In the genomic region with DNA sequence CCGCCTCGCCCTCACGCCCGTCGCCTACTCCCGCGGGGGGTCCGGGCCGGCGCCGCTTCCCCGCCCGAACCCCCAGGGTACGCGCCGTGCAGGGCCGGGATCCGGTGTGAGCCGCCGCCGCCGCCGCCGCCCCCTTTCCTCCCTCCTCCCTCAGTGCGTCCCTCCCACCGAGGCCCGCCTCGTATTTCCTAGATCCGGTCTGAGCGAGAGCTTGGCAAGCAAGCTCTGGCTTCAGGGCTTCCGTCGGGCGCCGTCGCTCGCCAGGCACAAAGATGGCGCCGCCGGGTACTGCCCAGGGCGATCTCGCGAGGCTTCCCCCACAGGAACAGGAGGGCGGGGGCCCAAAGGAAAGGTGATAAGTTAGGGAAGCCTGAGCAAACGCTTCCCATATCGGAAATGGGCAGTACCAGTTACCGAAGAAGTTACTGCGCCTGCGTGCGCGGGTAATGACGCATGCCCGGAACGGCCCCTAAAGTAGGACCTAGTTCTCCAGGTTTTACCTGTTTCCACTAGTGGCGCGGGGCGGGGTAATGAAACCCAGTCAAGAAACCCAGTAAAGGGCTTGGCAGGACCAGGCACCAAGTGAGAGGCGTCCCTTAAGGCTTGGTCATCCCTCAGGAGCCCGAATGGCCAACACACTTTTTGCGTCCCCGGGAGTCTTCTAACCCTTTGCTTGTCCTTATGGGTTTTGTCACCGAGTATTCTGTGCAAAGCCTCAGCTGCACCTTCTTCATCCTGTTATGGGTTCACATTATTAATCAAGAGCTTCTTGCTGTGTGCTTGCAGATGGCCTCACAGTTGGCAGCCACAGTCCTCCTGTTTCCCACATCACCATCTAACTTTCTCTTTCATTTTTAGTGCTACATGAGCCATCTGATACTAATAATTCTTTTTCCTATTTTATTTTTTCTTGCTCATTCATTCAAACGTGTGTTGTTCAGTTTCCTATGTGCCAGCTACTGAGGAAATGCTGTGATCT, we compare ENCODE assay signal across 8 cellular contexts. TPM values are rescaled to one million over a fixed set of nuclear protein-coding genes. Genes with fewer than 3 reads are reported as not detected.
DNase-seq lines count a peak whose midpoint lies in the region; TF ChIP-seq lines count a peak whose summit lies in the region.

A gene with protein sequence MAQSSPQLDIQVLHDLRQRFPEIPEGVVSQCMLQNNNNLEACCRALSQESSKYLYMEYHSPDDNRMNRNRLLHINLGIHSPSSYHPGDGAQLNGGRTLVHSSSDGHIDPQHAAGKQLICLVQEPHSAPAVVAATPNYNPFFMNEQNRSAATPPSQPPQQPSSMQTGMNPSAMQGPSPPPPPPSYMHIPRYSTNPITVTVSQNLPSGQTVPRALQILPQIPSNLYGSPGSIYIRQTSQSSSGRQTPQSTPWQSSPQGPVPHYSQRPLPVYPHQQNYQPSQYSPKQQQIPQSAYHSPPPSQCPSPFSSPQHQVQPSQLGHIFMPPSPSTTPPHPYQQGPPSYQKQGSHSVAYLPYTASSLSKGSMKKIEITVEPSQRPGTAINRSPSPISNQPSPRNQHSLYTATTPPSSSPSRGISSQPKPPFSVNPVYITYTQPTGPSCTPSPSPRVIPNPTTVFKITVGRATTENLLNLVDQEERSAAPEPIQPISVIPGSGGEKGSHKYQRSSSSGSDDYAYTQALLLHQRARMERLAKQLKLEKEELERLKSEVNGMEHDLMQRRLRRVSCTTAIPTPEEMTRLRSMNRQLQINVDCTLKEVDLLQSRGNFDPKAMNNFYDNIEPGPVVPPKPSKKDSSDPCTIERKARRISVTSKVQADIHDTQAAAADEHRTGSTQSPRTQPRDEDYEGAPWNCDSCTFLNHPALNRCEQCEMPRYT (minus strand): TSS at position 108 of the 979 bp plus-strand sequence. CDS start 29,666 bp downstream, outside the sequence.

- POLR2A ChIA-PET in activated CD8-positive, alpha-beta memory T cell treated with anti-CD3 and anti-CD28 coated beads for 36 hours (lab: Charles Lee) = interaction anchor here (0.7 kb wide), 1 partner anchor 9 kb away, joined by 3 read pairs; no protein-coding TSS in a partner anchor

- H3K4me1 ChIP-seq in effector memory CD4-positive, alpha-beta T cell (ENCODE audit: control insufficient read depth, insufficient read depth, low read length, poor library complexity, severe bottlenecking) = peaks cover 5% of the 10 kb centered on the region

- no peaks in the 10 kb centered on the region for H3K27me3 ChIP-seq in effector memory CD4-positive, alpha-beta T cell (replicated peaks; ENCODE audit: control insufficient read depth, insufficient read depth, low read length, poor library complexity, severe bottlenecking)

- no peaks in the 10 kb centered on the region for H3K9me3 ChIP-seq in effector memory CD4-positive, alpha-beta T cell (ENCODE audit: control insufficient read depth, low read length)

- peak within 1 kb of the TSS; percentile 76 for H3K27ac ChIP-seq in effector memory CD4-positive, alpha-beta T cell (ENCODE audit: insufficient read depth, low read length, poor library complexity, severe bottlenecking)

- no peak for TF ChIP-seq CTCF in GM20000 (IDR thresholded peaks at IDR 0.05; ENCODE audit: extremely low read depth, missing control alignments)

- no peaks in the 10 kb centered on the region for H3K36me3 ChIP-seq in effector memory CD4-positive, alpha-beta T cell (ENCODE audit: control insufficient read depth, insufficient read depth, low read length)

- CTCF ChIA-PET in activated CD8-positive, alpha-beta memory T cell treated with anti-CD3 and anti-CD28 coated beads for 36 hours (lab: Charles Lee) = interaction anchor here (0.6 to 1.0 kb wide), 2 partner anchors 51 to 52 kb away, joined by 3 read pairs; no protein-coding TSS in a partner anchor

- DNase-seq in CMK (ENCODE audit: low read depth) = peak; percentile 95
- peak; percentile 90 for DNase-seq in GM20000 (ENCODE audit: low spot score)
- peak; percentile 76 for DNase-seq in HT-29 (ENCODE audit: low spot score)
- peak; percentile 91 to 92 for DNase-seq in NOMO-1 (lab: John Stamatoyannopoulos, UW; ENCODE audit: unreplicated experiment in 2 of 2)
- DNase-seq in effector memory CD4-positive, alpha-beta T cell = peak; percentile 89 to 93 (median 92)
- DNase-seq in lung microvascular endothelial cell (ENCODE audit: low read depth in 2 of 2) = peak; percentile 97
- peak; percentile 72 to 88 (median 82) for DNase-seq in stimulated activated CD4-positive, alpha-beta T cell treated with anti-CD3 and anti-CD28 coated beads, TNF-alpha, amount 100 ng/mL, for 48 hours (ENCODE audit: low read depth in 3 of 3)

- H3K4me3 ChIP-seq in effector memory CD4-positive, alpha-beta T cell (ENCODE audit: insufficient read depth, low read depth, low read length, poor library complexity, severe bottlenecking) = peak within 1 kb of the TSS; percentile 74

RNA-seq across cellular contexts. Expression of the gene that starts here (rescaled TPM):
- 4.4 and 5.7 TPM in 2 replicates for total RNA-seq in HT-29 (2014; rRNA removed; shearing (Covaris generic))
- total RNA-seq in activated CD8-positive, alpha-beta memory T cell treated with anti-CD3 and anti-CD28 coated beads for 36 hours = 10 to 100 TPM; 18.9 to 20.0 TPM
- total RNA-seq in lung microvascular endothelial cell = 3.7 and 5.4 TPM in 2 replicates

Comparison
In these comparisons a context has a peak if more than half of its experiments do, and no peak if none do; other contexts are left out.
1. Peak in every context shown above with its lines: DNase-seq, H3K4me3 ChIP-seq and H3K27ac ChIP-seq.